ENCODE assay signal across 8 cellular contexts in the genomic region with DNA sequence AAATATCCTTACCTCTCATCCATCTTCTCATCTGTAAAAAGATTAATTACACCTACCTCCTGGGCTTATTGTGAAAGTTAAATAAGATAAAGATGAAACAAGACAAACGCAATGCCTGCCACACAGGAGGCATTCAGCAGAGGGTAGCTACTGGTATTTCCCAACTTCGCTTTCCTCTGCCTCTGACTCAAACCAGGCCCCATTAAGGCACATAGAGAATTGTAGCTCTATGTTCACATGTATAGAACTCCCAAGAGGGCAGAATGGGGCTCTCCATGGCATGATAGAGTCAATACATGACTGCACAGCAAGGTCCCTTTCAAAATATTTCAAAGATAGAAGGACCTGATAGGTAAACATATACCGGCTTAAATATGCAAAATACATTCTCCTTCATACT. TPM values are rescaled to one million over a fixed set of nuclear protein-coding genes. Genes with fewer than 3 reads are reported as not detected.
DNase-seq lines count a peak whose midpoint lies in the region; ATAC-seq and TF ChIP-seq lines count a peak whose summit lies in the region.

No MANE protein-coding gene starts in this region.

- H3K27me3 Mint-ChIP-seq in CD4-positive, CD25-positive, alpha-beta regulatory T cell = peaks cover 4% of the 10 kb centered on the region

- TF ChIP-seq CTCF in hepatocyte (IDR thresholded peaks at IDR 0.05; ENCODE audit: poor library complexity) (no peak), vagina (IDR thresholded peaks at IDR 0.05) (no peak), thyroid gland (IDR thresholded peaks at IDR 0.05) (no peak)

- peaks cover 52% of the 10 kb centered on the region for H3K4me1 ChIP-seq in CD4-positive, CD25-positive, alpha-beta regulatory T cell (ENCODE audit: control insufficient read depth, insufficient read depth, low read length, poor library complexity, severe bottlenecking)
- H3K4me1 ChIP-seq in hepatocyte (ENCODE audit: insufficient read depth) (peaks cover 6% of the 10 kb centered on the region), vagina (peaks cover 38% of the 10 kb centered on the region), thyroid gland (peaks cover 9 to 15% of the 10 kb centered on the region in 2 donors)

- no peak for ATAC-seq in CD4-positive, CD25-positive, alpha-beta regulatory T cell (ENCODE audit: low read depth in 2 of 2)
- ATAC-seq in GM21423 (IDR thresholded peaks at IDR 0.05; ENCODE audit: unreplicated experiment) (peak; percentile 23), HG03280 (IDR thresholded peaks at IDR 0.05; ENCODE audit: unreplicated experiment) (no peak)

- no peaks in the 10 kb centered on the region for H3K9me2 ChIP-seq in hepatocyte (replicated peaks; ENCODE audit: insufficient read depth)

- DNase-seq in CD4-positive, CD25-positive, alpha-beta regulatory T cell = no peak
- DNase-seq in SKM-1 treated with dmso at 0.1 percent for 144 hours (lab: John Stamatoyannopoulos, UW; ENCODE audit: unreplicated experiment) (peak; percentile 51), hepatocyte (ENCODE audit: low spot score) (no peak), vagina (ENCODE audit: extremely low spot score in 2 of 2) (no peak), thyroid gland (no peak), NCI-H510A treated with DMSO at 0.1 percent for 48 hours (lab: John Stamatoyannopoulos, UW) (no peak)

- WGBS in hepatocyte (ENCODE audit: low lambda C conversion rate, missing lambda C conversion rate) = 76% methylated on average over 3 of the region's 3 CpGs
- 81 to 86% methylated on average over 3 of the region's 3 CpGs for WGBS in thyroid gland, 2 donors

- no peak overlapping the region for H2AFZ ChIP-seq in hepatocyte

- no peaks in the 10 kb centered on the region for H3K36me3 ChIP-seq in CD4-positive, CD25-positive, alpha-beta regulatory T cell (ENCODE audit: control insufficient read depth, insufficient read depth, low read length)
- H3K36me3 ChIP-seq in hepatocyte (replicated peaks; ENCODE audit: insufficient read depth, low read depth) (no peaks in the 10 kb centered on the region), vagina (no peaks in the 10 kb centered on the region), thyroid gland (no peaks in the 10 kb centered on the region)

- intact Hi-C loops in vagina (cut with DNase I) (no loop called here), thyroid gland (cut with DNase I) (no loop called here)

- H3K9me3 Mint-ChIP-seq in CD4-positive, CD25-positive, alpha-beta regulatory T cell = no peaks in the 10 kb centered on the region

- H4K20me1 ChIP-seq in hepatocyte (ENCODE audit: insufficient read depth, poor library complexity, severe bottlenecking) = no peaks in the 10 kb centered on the region

- H3K27ac ChIP-seq in CD4-positive, CD25-positive, alpha-beta regulatory T cell (ENCODE audit: insufficient read depth, low read length, poor library complexity, severe bottlenecking) = peak overlapping the region; percentile 90
- H3K27ac ChIP-seq in hepatocyte (no peak overlapping the region), vagina (peak overlapping the region; percentile 88), thyroid gland (no peak overlapping the region)

- TF ChIP-seq POLR2A in vagina (IDR thresholded peaks at IDR 0.05) (no peak), thyroid gland (IDR thresholded peaks at IDR 0.05) (no peak)

- no peaks in the 10 kb centered on the region for H3K79me2 ChIP-seq in hepatocyte

- H3K4me2 ChIP-seq in hepatocyte = peak overlapping the region; percentile 94

- H3K27ac Mint-ChIP-seq in CD4-positive, CD25-positive, alpha-beta regulatory T cell = peak overlapping the region; percentile 81 to 97 (median 95)

- H3K9me3 ChIP-seq in CD4-positive, CD25-positive, alpha-beta regulatory T cell (ENCODE audit: control insufficient read depth in 2 of 2, low read length in 2 of 2) = no peaks in the 10 kb centered on the region
- H3K9me3 ChIP-seq in hepatocyte (ENCODE audit: low read depth) (no peaks in the 10 kb centered on the region), vagina (no peaks in the 10 kb centered on the region), thyroid gland (no peaks in the 10 kb centered on the region)

- H3K27me3 ChIP-seq in CD4-positive, CD25-positive, alpha-beta regulatory T cell (ENCODE audit: control insufficient read depth, insufficient read depth, low read length) = no peaks in the 10 kb centered on the region
- H3K27me3 ChIP-seq in hepatocyte (peaks cover 19% of the 10 kb centered on the region), vagina (no peaks in the 10 kb centered on the region), thyroid gland (no peaks in the 10 kb centered on the region)

- H3K4me3 ChIP-seq in CD4-positive, CD25-positive, alpha-beta regulatory T cell (ENCODE audit: low read depth, low read length) = peak overlapping the region; percentile 88
- no peak overlapping the region for H3K4me3 ChIP-seq in hepatocyte
- H3K4me3 ChIP-seq in vagina = peak overlapping the region; percentile 71 to 95
- H3K4me3 ChIP-seq in thyroid gland (replicated peaks in 1 of 3) = no peak overlapping the region

- H3K4me3 Mint-ChIP-seq in CD4-positive, CD25-positive, alpha-beta regulatory T cell = peak overlapping the region; percentile 85 to 98 (median 94)

- H3K4me1 Mint-ChIP-seq in CD4-positive, CD25-positive, alpha-beta regulatory T cell = peaks cover 40 to 68% (median 57%) of the 10 kb centered on the region in 4 donors

- no peaks in the 10 kb centered on the region for H3K36me3 Mint-ChIP-seq in CD4-positive, CD25-positive, alpha-beta regulatory T cell

RNA-seq across cellular contexts. Expression of a gene that starts 1.4 kb away (rescaled TPM):
- 13.0 TPM for total RNA-seq in CD4-positive, CD25-positive, alpha-beta regulatory T cell
- polyA plus RNA-seq in CD4-positive, CD25-positive, alpha-beta regulatory T cell = 10 to 100 TPM; 32.5 to 44.1 (median 39.7) TPM
- total RNA-seq in hepatocyte (5.1 and 7.6 TPM in 2 replicates), vagina (16.9 TPM), thyroid gland (10 to 100 TPM in 3 of 4 donors, 1 to 10 TPM in 1; 8.9 to 18.0 (median 13.8) TPM)
- 5.1 and 5.5 TPM in 2 replicates for polyA plus RNA-seq in hepatocyte

RNA-seq across cellular contexts. Expression of a gene that starts 15.3 kb away (rescaled TPM):
- 3.7 TPM for total RNA-seq in CD4-positive, CD25-positive, alpha-beta regulatory T cell
- 1 to 10 TPM in 3 of 4 donors, under 1 TPM in 1; 0.87 to 1.9 (median 1.1) TPM for polyA plus RNA-seq in CD4-positive, CD25-positive, alpha-beta regulatory T cell
- total RNA-seq in hepatocyte = 2.9 and 3.9 TPM in 2 replicates
- 1.0 and 1.7 TPM in 2 replicates for polyA plus RNA-seq in hepatocyte
- 18.4 TPM for total RNA-seq in vagina
- total RNA-seq in thyroid gland = 10 to 100 TPM in 3 of 4 donors, 1 to 10 TPM in 1; 7.1 to 14.1 (median 11.0) TPM

RNA-seq across cellular contexts. Expression of a gene that starts 54.8 kb away (rescaled TPM):
- not detected for total RNA-seq in CD4-positive, CD25-positive, alpha-beta regulatory T cell
- not detected for polyA plus RNA-seq in CD4-positive, CD25-positive, alpha-beta regulatory T cell
- 0.20 and 0.44 TPM in 2 replicates for total RNA-seq in hepatocyte
- polyA plus RNA-seq in hepatocyte = 0.06 and 0.11 TPM in 2 replicates
- total RNA-seq in vagina = 1.5 TPM
- total RNA-seq in thyroid gland = 1 to 10 TPM in 1 of 4 donors, under 1 TPM in 3; 0.33 to 1.8 (median 0.52) TPM

Comparison
In these comparisons a context has a peak if more than half of its experiments do, and no peak if none do; other contexts are left out.
1. H3K27ac ChIP-seq: peak in CD4-positive, CD25-positive, alpha-beta regulatory T cell (single experiment) and vagina (single experiment); none in hepatocyte (single experiment) and thyroid gland (0 of 3).
2. H3K4me3 ChIP-seq: peak in CD4-positive, CD25-positive, alpha-beta regulatory T cell (single experiment) and vagina (2 of 2); none in hepatocyte (single experiment) and thyroid gland (0 of 3).